Comparison of ENCODE assay signal across 8 cellular contexts in genomic region chr2:219252570-219252899, GRCh38. TPM values are rescaled to one million over a fixed set of nuclear protein-coding genes. Genes with fewer than 3 reads are reported as not detected.
DNase-seq lines count a peak whose midpoint lies in the region; TF ChIP-seq lines count a peak whose summit lies in the region.

No MANE protein-coding gene starts in this region.

- H3K4me3 Mint-ChIP-seq in activated naive CD4-positive, alpha-beta T cell treated with anti-CD3 and anti-CD28 coated beads, Interleukin-2, amount 10 ng/mL, durations not matched to agents 7 days and 5 days = peak overlapping the region; percentile 92

- peak overlapping the region; percentile 95 for H3K27ac Mint-ChIP-seq in activated naive CD4-positive, alpha-beta T cell treated with anti-CD3 and anti-CD28 coated beads, Interleukin-2, amount 10 ng/mL, durations not matched to agents 7 days and 5 days

- peak; percentile 48 for DNase-seq in stimulated activated CD4-positive, alpha-beta T cell treated with anti-CD3 and anti-CD28 coated beads, Interleukin-4, amount 100 ng/mL, for 24 hours
- no peak for DNase-seq in stimulated activated CD4-positive, alpha-beta T cell treated with anti-CD3 and anti-CD28 coated beads, Interleukin-12 subunit alpha, Interleukin-12 subunit beta, amount 100 ng/mL, for 4 hours
- no peak for DNase-seq in activated naive CD4-positive, alpha-beta T cell treated with anti-CD3 and anti-CD28 coated beads, Interleukin-2, amount 10 ng/mL, durations not matched to agents 7 days and 5 days
- DNase-seq in iris pigment epithelial cell (ENCODE audit: low read depth) = peak; percentile 26
- DNase-seq in tibial artery = no peak
- DNase-seq in mucosa of gallbladder (ENCODE audit: low spot score) = no peak
- no peak for DNase-seq in NCI-H510A (lab: John Stamatoyannopoulos, UW)
- no peak for DNase-seq in ecto neural progenitor cell (ENCODE audit: low spot score)

- CTCF ChIA-PET in activated naive CD4-positive, alpha-beta T cell treated with anti-CD3 and anti-CD28 coated beads, Interleukin-2, amount 10 ng/mL, durations not matched to agents 7 days and 5 days (lab: Charles Lee) = interaction anchor here (0.7 to 5.5 kb wide), 8 partner anchors 13 to 80 kb away, joined by 3 to 49 read pairs (median 5); partner anchors contain the start of genes ABCB6, ANKZF1 and ATG9A

- H3K27ac ChIP-seq in tibial artery = peak overlapping the region; percentile 85 to 92

- H3K4me1 ChIP-seq in tibial artery = peaks cover 0 to 65% (median 54%) of the 10 kb centered on the region in 4 donors

- peak overlapping the region; percentile 79 to 86 for H3K4me3 ChIP-seq in tibial artery

- TF ChIP-seq CTCF in tibial artery (IDR thresholded peaks at IDR 0.05) = no peak

- peaks cover 9 to 30% (median 26%) of the 10 kb centered on the region in 3 donors for H3K36me3 ChIP-seq in tibial artery

- intact Hi-C loops in tibial artery (cut with DNase I; ENCODE audit: low total_unique reads) = no loop called here

- no peaks in the 10 kb centered on the region for H3K9me3 ChIP-seq in tibial artery

- no peaks in the 10 kb centered on the region for H3K9me3 Mint-ChIP-seq in activated naive CD4-positive, alpha-beta T cell treated with anti-CD3 and anti-CD28 coated beads, Interleukin-2, amount 10 ng/mL, durations not matched to agents 7 days and 5 days

- H3K36me3 Mint-ChIP-seq in activated naive CD4-positive, alpha-beta T cell treated with anti-CD3 and anti-CD28 coated beads, Interleukin-2, amount 10 ng/mL, durations not matched to agents 7 days and 5 days = peaks cover 54% of the 10 kb centered on the region

- no peaks in the 10 kb centered on the region for H3K27me3 Mint-ChIP-seq in activated naive CD4-positive, alpha-beta T cell treated with anti-CD3 and anti-CD28 coated beads, Interleukin-2, amount 10 ng/mL, durations not matched to agents 7 days and 5 days

- H3K4me1 Mint-ChIP-seq in activated naive CD4-positive, alpha-beta T cell treated with anti-CD3 and anti-CD28 coated beads, Interleukin-2, amount 10 ng/mL, durations not matched to agents 7 days and 5 days = peaks cover 67% of the 10 kb centered on the region

- H3K27me3 ChIP-seq in tibial artery = peaks cover 0 to 8% of the 10 kb centered on the region in 2 donors

RNA-seq across cellular contexts. Expression of gene TUBA4B, which starts 0.5 kb away (rescaled TPM):
- total RNA-seq in mucosa of gallbladder = not detected

RNA-seq across cellular contexts. Expression of gene TUBA4A, which starts 1.2 kb away (rescaled TPM):
- total RNA-seq in mucosa of gallbladder = 40.6 TPM

RNA-seq across cellular contexts. Expression of gene STK16, which starts 7.3 kb away (rescaled TPM):
- total RNA-seq in mucosa of gallbladder = 27.5 TPM

RNA-seq across cellular contexts. Expression of gene GLB1L, which starts 7.3 kb away (rescaled TPM):
- 22.2 TPM for total RNA-seq in mucosa of gallbladder

RNA-seq across cellular contexts. Expression of gene ANKZF1, which starts 22.9 kb away (rescaled TPM):
- total RNA-seq in mucosa of gallbladder = 74.4 TPM

Comparison
In these comparisons a context has a peak if more than half of its experiments do, and no peak if none do; other contexts are left out.
1. DNase-seq: peak in stimulated activated CD4-positive, alpha-beta T cell treated with anti-CD3 and anti-CD28 coated beads, Interleukin-4, amount 100 ng/mL, for 24 hours (single experiment) and iris pigment epithelial cell (single experiment); none in stimulated activated CD4-positive, alpha-beta T cell treated with anti-CD3 and anti-CD28 coated beads, Interleukin-12 subunit alpha, Interleukin-12 subunit beta, amount 100 ng/mL, for 4 hours (single experiment), activated naive CD4-positive, alpha-beta T cell treated with anti-CD3 and anti-CD28 coated beads, Interleukin-2, amount 10 ng/mL, durations not matched to agents 7 days and 5 days (single experiment), tibial artery (0 of 2), mucosa of gallbladder (single experiment), NCI-H510A (single experiment) and ecto neural progenitor cell (single experiment).